In the genomic region with DNA sequence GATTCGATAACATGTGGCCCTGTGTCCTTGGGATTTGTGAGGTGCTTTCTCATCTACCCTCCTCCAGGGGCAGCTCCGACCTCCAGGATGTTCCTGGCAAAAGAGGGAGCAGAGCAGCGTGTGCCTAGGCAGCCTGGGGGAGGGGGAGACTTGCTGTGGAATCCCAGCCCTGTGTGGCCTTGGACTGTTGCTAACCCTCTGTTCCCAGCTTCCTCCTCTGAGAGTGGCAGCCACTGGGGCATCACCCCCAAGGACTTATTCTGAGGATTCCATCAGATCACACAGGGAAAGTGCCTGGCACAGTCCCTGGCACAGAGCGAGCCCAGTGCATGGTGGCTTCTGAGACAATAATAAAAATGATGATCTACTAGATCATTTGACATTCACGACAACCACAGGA, we compare ENCODE assay signal across 17 cellular contexts.
DNase-seq lines count a peak whose midpoint lies in the region; ATAC-seq and TF ChIP-seq lines count a peak whose summit lies in the region.
"Had no signal": no experiment of that assay in that cellular context is flagged by ENCODE, and none has a peak within 500 bp of the region (broad histone marks: within the 10 kb centered on the region; RNA-seq: fewer than 3 reads in every experiment).

No MANE protein-coding gene starts in this region.

- intact Hi-C loops in CD14-positive monocyte (cut with micrococcal nuclease) (no loop called here), sciatic nerve (cut with DNase I) (no loop called here), upper lobe of right lung (cut with DNase I) (no loop called here), head of caudate nucleus (cut with DNase I) (no loop called here)

- TF ChIP-seq CTCF in CD14-positive monocyte (IDR thresholded peaks at IDR 0.05) (no peak), upper lobe of right lung (IDR thresholded peaks at IDR 0.05) (no peak)

- H3K36me3 Mint-ChIP-seq in CD14-positive monocyte, result no peaks in the 10 kb centered on the region
- H3K36me3 Mint-ChIP-seq: CD4-positive, CD25-positive, alpha-beta regulatory T cell; CD8-positive, alpha-beta memory T cell had no signal

- no peak for ATAC-seq in sciatic nerve
- no peak for ATAC-seq in upper lobe of right lung
- ATAC-seq: GM12878 had no signal

- no peak overlapping the region for H3K27ac ChIP-seq in upper lobe of right lung
- H3K27ac ChIP-seq: BLaER1 treated with 17β-estradiol and CSF1 and Interleukin-3, amounts not matched to agents 10 nM and 100 nM had no signal

- H3K4me1 Mint-ChIP-seq in CD14-positive monocyte, result no peaks in the 10 kb centered on the region
- H3K4me1 Mint-ChIP-seq: B cell; CD4-positive, CD25-positive, alpha-beta regulatory T cell; CD8-positive, alpha-beta memory T cell had no signal

- H3K9me3 ChIP-seq in upper lobe of right lung, result no peaks in the 10 kb centered on the region
- H3K9me3 ChIP-seq: BLaER1 treated with 17β-estradiol and CSF1 and Interleukin-3, amounts not matched to agents 10 nM and 100 nM had no signal

- DNase-seq in CD14-positive monocyte (ENCODE audit: low spot score), result peak; percentile 27
- peak; percentile 42 for DNase-seq in H7
- DNase-seq in sciatic nerve (ENCODE audit: low spot score), result peak; percentile 21
- peak; percentile 37 for DNase-seq in upper lobe of right lung
- DNase-seq in head of caudate nucleus, result no peak
- no peak for DNase-seq in stimulated activated CD4-positive, alpha-beta T cell treated with anti-CD3 and anti-CD28 coated beads, Interleukin-2, amount 100 ng/mL, for 48 hours
- DNase-seq: CD4-positive, CD25-positive, alpha-beta regulatory T cell; CD8-positive, alpha-beta memory T cell; COR-L47; DMS 273 treated with DMSO at 0.1 percent for 48 hours; DND-41; EL; HCEC 1CT; IMR-90 had no signal

- H3K36me3 ChIP-seq in H7 (replicated peaks; ENCODE audit: control insufficient read depth, insufficient read depth, low read length) (no peaks in the 10 kb centered on the region), upper lobe of right lung (no peaks in the 10 kb centered on the region)
- H3K36me3 ChIP-seq: BLaER1 treated with 17β-estradiol and CSF1 and Interleukin-3, amounts not matched to agents 10 nM and 100 nM had no signal

- H3K27me3 ChIP-seq in H7 (ENCODE audit: control insufficient read depth, insufficient read depth, low read length) (no peaks in the 10 kb centered on the region), upper lobe of right lung (peaks cover 7% of the 10 kb centered on the region)
- H3K27me3 ChIP-seq: BLaER1 treated with 17β-estradiol and CSF1 and Interleukin-3, amounts not matched to agents 10 nM and 100 nM had no signal

- H3K27ac Mint-ChIP-seq in CD14-positive monocyte, result no peak overlapping the region
- H3K27ac Mint-ChIP-seq: B cell; CD4-positive, CD25-positive, alpha-beta regulatory T cell; CD8-positive, alpha-beta memory T cell had no signal

- H3K4me3 ChIP-seq in H7 (ENCODE audit: insufficient read depth, low read depth, low read length) (no peak overlapping the region), upper lobe of right lung (no peak overlapping the region)
- H3K4me3 ChIP-seq: BLaER1 treated with 17β-estradiol and CSF1 and Interleukin-3, amounts not matched to agents 10 nM and 100 nM; GM12878 had no signal

- no peaks in the 10 kb centered on the region for H3K4me1 ChIP-seq in upper lobe of right lung
- H3K4me1 ChIP-seq: BLaER1 treated with 17β-estradiol and CSF1 and Interleukin-3, amounts not matched to agents 10 nM and 100 nM had no signal

- H3K4me3 Mint-ChIP-seq in CD14-positive monocyte, result no peak overlapping the region
- H3K4me3 Mint-ChIP-seq: B cell; CD4-positive, CD25-positive, alpha-beta regulatory T cell; CD8-positive, alpha-beta memory T cell had no signal

- peaks cover 5 to 11% (median 10%) of the 10 kb centered on the region in 3 donors for H3K27me3 Mint-ChIP-seq in CD14-positive monocyte (ENCODE audit: low read depth in 3 of 3)

- peaks cover 0 to 5% (median 0%) of the 10 kb centered on the region in 7 donors for H3K9me3 Mint-ChIP-seq in CD14-positive monocyte
- H3K9me3 Mint-ChIP-seq: CD4-positive, CD25-positive, alpha-beta regulatory T cell; CD8-positive, alpha-beta memory T cell had no signal

Comparison
In these comparisons a context has a peak if more than half of its experiments do, and no peak if none do; other contexts are left out.
1. DNase-seq: peak in CD14-positive monocyte (single experiment), H7 (single experiment), sciatic nerve (single experiment) and upper lobe of right lung (single experiment); none in head of caudate nucleus (0 of 42) and stimulated activated CD4-positive, alpha-beta T cell treated with anti-CD3 and anti-CD28 coated beads, Interleukin-2, amount 100 ng/mL, for 48 hours (0 of 2).